In genomic region chr3:122668930-122669730, GRCh38 we compare ENCODE assay signal across 8 cellular contexts. TPM values are rescaled to one million over a fixed set of nuclear protein-coding genes. Genes with fewer than 3 reads are reported as not detected.
A peak's percentile ranks its signal among the peaks of the same experiment; 100 is the strongest.
DNase-seq lines count a peak whose midpoint lies in the region; TF ChIP-seq lines count a peak whose summit lies in the region.

No MANE protein-coding gene starts in this region.

- H3K4me3 ChIP-seq in PC-9: no peak overlapping the region
- no peak overlapping the region for H3K4me3 ChIP-seq in fibroblast of villous mesenchyme (ENCODE audit: low read depth, low read length)
- H3K4me3 ChIP-seq in spleen: no peak overlapping the region

- H2AFZ ChIP-seq in PC-9: peak overlapping the region; percentile 72

- H3K4me1 Mint-ChIP-seq in CD14-positive monocyte: no peaks in the 10 kb centered on the region

- H3K36me3 ChIP-seq in PC-9 (ENCODE audit: low read depth) (no peaks in the 10 kb centered on the region), spleen (no peaks in the 10 kb centered on the region)

- H3K9me2 ChIP-seq in PC-9 (ENCODE audit: insufficient read depth): no peaks in the 10 kb centered on the region

- peaks cover 3% of the 10 kb centered on the region; the same call in 1 of the 2 replicates for H3F3A ChIP-seq in PC-9 (ENCODE audit: insufficient read depth, low read depth)

- peak; percentile 70 for DNase-seq in Daoy (ENCODE audit: low read depth)
- peak; percentile 75 for DNase-seq in HCEC 1CT
- peak in 1 of 2 experiments; percentile 73 for DNase-seq in PC-9
- DNase-seq in fibroblast of villous mesenchyme (ENCODE audit: low read depth): peak; percentile 71
- DNase-seq in inferior parietal cortex (ENCODE audit: extremely low spot score): no peak
- no peak for DNase-seq in CD14-positive monocyte (ENCODE audit: low spot score)
- DNase-seq in spleen: no peak
- no peak for DNase-seq in NCI-H2081 treated with DMSO at 0.1 percent for 48 hours (lab: John Stamatoyannopoulos, UW)

- peaks cover 0 to 2% (median under 1%) of the 10 kb centered on the region in 7 donors for H3K9me3 Mint-ChIP-seq in CD14-positive monocyte

- no peaks in the 10 kb centered on the region for H4K20me1 ChIP-seq in PC-9 (ENCODE audit: insufficient read depth)

- no peaks in the 10 kb centered on the region for H3K27me3 ChIP-seq in PC-9 (ENCODE audit: insufficient read depth, low read depth)
- no peaks in the 10 kb centered on the region for H3K27me3 ChIP-seq in spleen (replicated peaks in 1 of 7)

- no peak overlapping the region for H3K27ac Mint-ChIP-seq in CD14-positive monocyte

- CTCF ChIA-PET in PC-9 (lab: Charles Lee): no interaction called here

- WGBS in spleen, 5 donors: 82 to 93% (median 86%) methylated on average over 8 of the region's 8 CpGs

- H3K4me3 Mint-ChIP-seq in CD14-positive monocyte: no peak overlapping the region

- H3K4me2 ChIP-seq in PC-9: no peak overlapping the region

- no peaks in the 10 kb centered on the region for H3K36me3 Mint-ChIP-seq in CD14-positive monocyte

- TF ChIP-seq CTCF in PC-9 (conservative IDR thresholded peaks at IDR 0.05) (no peak), fibroblast of villous mesenchyme (IDR thresholded peaks at IDR 0.05; ENCODE audit: insufficient read depth, low read depth, low read length) (no peak), CD14-positive monocyte (IDR thresholded peaks at IDR 0.05) (no peak), spleen (IDR thresholded peaks at IDR 0.05 in 8 of 11, conservative IDR thresholded peaks at IDR 0.05 in 3 of 11) (no peak)

- POLR2A ChIA-PET in PC-9 (lab: Charles Lee; ENCODE audit: unreplicated experiment): interaction anchor here (0.6 kb wide), 2 partner anchors 184 to 455 kb away, joined by 4 to 5 read pairs; no protein-coding TSS in a partner anchor

- intact Hi-C loops in PC-9 (cut with micrococcal nuclease; ENCODE audit: unreplicated experiment): no loop called here
- intact Hi-C loops in CD14-positive monocyte (cut with micrococcal nuclease): no loop called here
- intact Hi-C loops in spleen (cut with DNase I; ENCODE audit: low total_unique reads): no loop called here

- BruUV-seq in PC-9 (replicated peaks; lab: Mats Ljungman, UMichigan): no TSS peak

- no peaks in the 10 kb centered on the region for H3K79me2 ChIP-seq in PC-9 (ENCODE audit: low read depth)

- H3K4me1 ChIP-seq in PC-9 (replicated peaks; ENCODE audit: insufficient read depth) (0 out of 2 replicates have a peak, but pooled peaks cover 12% of the 10 kb centered on the region), spleen (no peaks in the 10 kb centered on the region)

- peaks cover 0 to 3% (median 0%) of the 10 kb centered on the region in 3 donors for H3K27me3 Mint-ChIP-seq in CD14-positive monocyte (ENCODE audit: low read depth in 3 of 3)

- H3K27ac ChIP-seq in PC-9 (peak overlapping the region; percentile 33; the same call in 1 of the 2 replicates), spleen (no peak overlapping the region)

- H3K9me3 ChIP-seq in PC-9 (ENCODE audit: insufficient read depth, low read depth) (no peaks in the 10 kb centered on the region; the same call in 1 of the 2 replicates), spleen (peaks cover 0 to 11% (median 0%) of the 10 kb centered on the region in 8 donors)

- TF ChIP-seq POLR2A in spleen (IDR thresholded peaks at IDR 0.05): no peak

RNA-seq across cellular contexts. Expression of gene PARP14, which starts 11.5 kb away (rescaled TPM):
- total RNA-seq in Daoy (2014; rRNA removed; shearing (Covaris generic)): 36.9 and 57.2 TPM in 2 replicates
- 31.6 and 33.3 TPM in 2 replicates for total RNA-seq in PC-9 (2021)
- total RNA-seq in fibroblast of villous mesenchyme: 60.9 and 91.1 TPM in 2 replicates
- 10 to 100 TPM; 22.1 to 26.9 TPM for polyA plus RNA-seq in CD14-positive monocyte
- total RNA-seq in spleen: 100 to 1,000 TPM; 123 to 187 (median 176) TPM
- 10 to 100 TPM; 17.4 to 43.5 (median 36.7) TPM for polyA plus RNA-seq in spleen

Comparison
In these comparisons a context has a peak if more than half of its experiments do, and no peak if none do; other contexts are left out.
1. DNase-seq: peak in Daoy (single experiment), HCEC 1CT (single experiment) and fibroblast of villous mesenchyme (single experiment); none in inferior parietal cortex (single experiment), CD14-positive monocyte (single experiment), spleen (single experiment) and NCI-H2081 treated with DMSO at 0.1 percent for 48 hours (single experiment).